ENCODE assay signal across 33 cellular contexts in the genomic region with DNA sequence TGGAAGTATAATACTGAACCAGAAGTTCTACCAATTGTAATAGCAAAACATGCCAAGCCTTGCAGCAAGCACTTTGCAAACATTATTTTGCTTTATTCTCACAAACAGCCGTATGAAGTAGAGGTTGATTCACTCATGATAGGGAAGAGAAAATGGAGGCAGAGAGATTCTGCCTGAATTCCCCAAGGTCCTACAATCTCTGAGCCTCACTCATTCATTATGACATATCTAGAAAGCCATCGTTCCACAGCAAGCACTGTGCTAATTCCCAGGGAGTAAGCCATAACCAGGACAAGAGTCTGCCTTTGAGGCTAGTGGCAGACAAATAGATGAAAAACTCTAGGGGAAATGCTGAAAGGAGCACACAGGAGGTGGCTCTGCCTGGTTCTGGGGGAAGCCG.
"Had no signal": no experiment of that assay in that cellular context is flagged by ENCODE, and none has a peak within 500 bp of the region (broad histone marks: within the 10 kb centered on the region; RNA-seq: fewer than 3 reads in every experiment).

No MANE protein-coding gene starts in this region.

- H3K36me3 Mint-ChIP-seq: activated CD8-positive, alpha-beta memory T cell treated with anti-CD3 and anti-CD28 coated beads, Interleukin-2, amount 10 ng/mL, durations not matched to agents 7 days and 5 days; activated naive CD8-positive, alpha-beta T cell; activated naive CD8-positive, alpha-beta T cell treated with anti-CD3 and anti-CD28 coated beads, Interleukin-2, amount 10 ng/mL, durations not matched to agents 7 days and 5 days had no signal

- H3K27ac Mint-ChIP-seq: activated B cell treated with CpG ODN at 0.5 μM for 24 hours; activated CD4-positive, alpha-beta memory T cell treated with anti-CD3 and anti-CD28 coated beads, Interleukin-2, amount 10 ng/mL, durations not matched to agents 7 days and 5 days; activated CD4-positive, alpha-beta T cell treated with anti-CD3 and anti-CD28 coated beads for 36 hours; activated CD4-positive, alpha-beta T cell treated with anti-CD3 and anti-CD28 coated beads, Interleukin-2, amount 10 ng/mL, durations not matched to agents 7 days and 5 days; activated CD8-positive, alpha-beta memory T cell treated with anti-CD3 and anti-CD28 coated beads, Interleukin-2, amount 10 ng/mL, durations not matched to agents 7 days and 5 days; activated CD8-positive, alpha-beta T cell treated with anti-CD3 and anti-CD28 coated beads, Interleukin-2, amount 10 ng/mL, durations not matched to agents 7 days and 5 days; activated naive CD4-positive, alpha-beta T cell treated with anti-CD3 and anti-CD28 coated beads, Interleukin-2, amount 10 ng/mL, durations not matched to agents 7 days and 5 days; activated naive CD4-positive, alpha-beta T cell treated with anti-CD3 and anti-CD28 coated beads, Interleukin-2, amount 50 U/mL, for 24 hours; activated naive CD8-positive, alpha-beta T cell; activated naive CD8-positive, alpha-beta T cell treated with anti-CD3 and anti-CD28 coated beads, Interleukin-2, amount 10 ng/mL, durations not matched to agents 7 days and 5 days; activated naive CD8-positive, alpha-beta T cell treated with anti-CD3 and anti-CD28 coated beads, Interleukin-2, amount 50 U/mL, for 24 hours; activated T-cell treated with anti-CD3 and anti-CD28 coated beads, Interleukin-2, amount 50 U/mL, for 24 hours; activated T-helper 2 cell treated with anti-CD3 and anti-CD28 coated beads, Interferon-gamma antibody, Interleukin-2, Interleukin-4, amounts not matched to agents 10 μg/mL and 5 μg/mL and 100 μg/mL, durations not matched to agents 14 hours and 24 hours and 36 hours; T-cell; T-helper 17 cell had no signal

- FAIRE-seq: bronchial epithelial cell, TTC549 had no signal

- H3K4me1 Mint-ChIP-seq: activated B cell treated with CpG ODN at 0.5 μM for 24 hours; activated CD4-positive, alpha-beta memory T cell treated with anti-CD3 and anti-CD28 coated beads, Interleukin-2, amount 10 ng/mL, durations not matched to agents 7 days and 5 days; activated CD4-positive, alpha-beta T cell treated with anti-CD3 and anti-CD28 coated beads, Interleukin-2, amount 10 ng/mL, durations not matched to agents 7 days and 5 days; activated CD8-positive, alpha-beta memory T cell treated with anti-CD3 and anti-CD28 coated beads, Interleukin-2, amount 10 ng/mL, durations not matched to agents 7 days and 5 days; activated naive CD4-positive, alpha-beta T cell treated with anti-CD3 and anti-CD28 coated beads, Interleukin-2, amount 10 ng/mL, durations not matched to agents 7 days and 5 days; activated naive CD8-positive, alpha-beta T cell treated with anti-CD3 and anti-CD28 coated beads, Interleukin-2, amount 10 ng/mL, durations not matched to agents 7 days and 5 days; activated naive CD8-positive, alpha-beta T cell treated with anti-CD3 and anti-CD28 coated beads, Interleukin-2, amount 50 U/mL, for 24 hours; central memory CD8-positive, alpha-beta T cell; T-cell had no signal

- H3K27me3 Mint-ChIP-seq: activated CD4-positive, alpha-beta memory T cell treated with anti-CD3 and anti-CD28 coated beads, Interleukin-2, amount 10 ng/mL, durations not matched to agents 7 days and 5 days; activated CD4-positive, alpha-beta T cell treated with anti-CD3 and anti-CD28 coated beads for 36 hours; activated CD4-positive, alpha-beta T cell treated with anti-CD3 and anti-CD28 coated beads, Interleukin-2, amount 10 ng/mL, durations not matched to agents 7 days and 5 days; activated naive CD4-positive, alpha-beta T cell treated with anti-CD3 and anti-CD28 coated beads, Interleukin-2, amount 10 ng/mL, durations not matched to agents 7 days and 5 days; activated naive CD4-positive, alpha-beta T cell treated with anti-CD3 and anti-CD28 coated beads, Interleukin-2, amount 50 U/mL, for 24 hours; activated naive CD8-positive, alpha-beta T cell; activated T-cell treated with anti-CD3 and anti-CD28 coated beads, Interleukin-2, amount 50 U/mL, for 24 hours; T-cell had no signal

- DNase-seq: activated B cell treated with CpG ODN at 0.5 μM for 24 hours; activated CD4-positive, alpha-beta memory T cell treated with anti-CD3 and anti-CD28 coated beads, Interleukin-2, amount 10 ng/mL, durations not matched to agents 7 days and 5 days; activated CD4-positive, alpha-beta T cell treated with anti-CD3 and anti-CD28 coated beads for 1 hour; activated CD4-positive, alpha-beta T cell treated with anti-CD3 and anti-CD28 coated beads for 36 hours; activated CD4-positive, alpha-beta T cell treated with anti-CD3 and anti-CD28 coated beads for 48 hours; activated CD4-positive, alpha-beta T cell treated with anti-CD3 and anti-CD28 coated beads, Interleukin-2, amount 10 ng/mL, durations not matched to agents 7 days and 5 days; activated CD4-positive, alpha-beta T cell treated with anti-CD3 and anti-CD28 coated beads, Interleukin-2, amount 50 U/mL, for 48 hours; activated CD8-positive, alpha-beta memory T cell treated with anti-CD3 and anti-CD28 coated beads for 24 hours; activated CD8-positive, alpha-beta memory T cell treated with anti-CD3 and anti-CD28 coated beads, Interleukin-2, amount 10 ng/mL, durations not matched to agents 7 days and 5 days; activated CD8-positive, alpha-beta memory T cell treated with anti-CD3 and anti-CD28 coated beads, Interleukin-2, amount 50 U/mL, for 48 hours; activated CD8-positive, alpha-beta T cell treated with anti-CD3 and anti-CD28 coated beads, Interleukin-2, amount 10 ng/mL, durations not matched to agents 7 days and 5 days; activated effector memory CD4-positive, alpha-beta T cell treated with Interleukin-2 at 50 U/mL for 16 hours; activated gamma-delta T cell; activated naive CD4-positive, alpha-beta T cell treated with anti-CD3 and anti-CD28 coated beads, Interleukin-2, amount 10 ng/mL, durations not matched to agents 7 days and 5 days; activated naive CD4-positive, alpha-beta T cell treated with Interleukin-2 at 50 U/mL for 16 hours; activated naive CD8-positive, alpha-beta T cell treated with anti-CD3 and anti-CD28 coated beads, Interleukin-2, amount 10 ng/mL, durations not matched to agents 7 days and 5 days; activated naive CD8-positive, alpha-beta T cell treated with anti-CD3 and anti-CD28 coated beads, Interleukin-2, amount 50 U/mL, for 24 hours; activated T-cell treated with anti-CD3 and anti-CD28 coated beads, Interleukin-2, amount 50 U/mL, for 24 hours; activated T-cell treated with anti-CD3 and anti-CD28 coated beads, Interleukin-2, amount 50 U/mL, for 48 hours; amygdala; anterior cingulate cortex; caudate nucleus; cerebellar nuclear complex; T-cell; T-helper 17 cell; T1000 had no signal

- H3K9me3 Mint-ChIP-seq: activated B cell treated with CpG ODN at 0.5 μM for 24 hours; activated CD4-positive, alpha-beta memory T cell treated with anti-CD3 and anti-CD28 coated beads, Interleukin-2, amount 10 ng/mL, durations not matched to agents 7 days and 5 days; activated naive CD4-positive, alpha-beta T cell treated with anti-CD3 and anti-CD28 coated beads, Interleukin-2, amount 10 ng/mL, durations not matched to agents 7 days and 5 days; activated naive CD4-positive, alpha-beta T cell treated with anti-CD3 and anti-CD28 coated beads, Interleukin-2, amount 50 U/mL, for 24 hours; activated naive CD8-positive, alpha-beta T cell treated with anti-CD3 and anti-CD28 coated beads, Interleukin-2, amount 10 ng/mL, durations not matched to agents 7 days and 5 days; activated naive CD8-positive, alpha-beta T cell treated with anti-CD3 and anti-CD28 coated beads, Interleukin-2, amount 50 U/mL, for 24 hours; activated T-cell treated with anti-CD3 and anti-CD28 coated beads, Interleukin-2, amount 50 U/mL, for 24 hours; activated T-helper 2 cell treated with anti-CD3 and anti-CD28 coated beads, Interferon-gamma antibody, Interleukin-2, Interleukin-4, amounts not matched to agents 10 μg/mL and 5 μg/mL and 100 μg/mL, durations not matched to agents 14 hours and 24 hours and 36 hours; central memory CD8-positive, alpha-beta T cell; T-cell had no signal

- H3K4me3 Mint-ChIP-seq: activated B cell treated with CpG ODN at 0.5 μM for 24 hours; activated CD4-positive, alpha-beta memory T cell treated with anti-CD3 and anti-CD28 coated beads, Interleukin-2, amount 10 ng/mL, durations not matched to agents 7 days and 5 days; activated CD4-positive, alpha-beta T cell treated with anti-CD3 and anti-CD28 coated beads for 36 hours; activated CD4-positive, alpha-beta T cell treated with anti-CD3 and anti-CD28 coated beads, Interleukin-2, amount 10 ng/mL, durations not matched to agents 7 days and 5 days; activated CD8-positive, alpha-beta memory T cell treated with anti-CD3 and anti-CD28 coated beads, Interleukin-2, amount 10 ng/mL, durations not matched to agents 7 days and 5 days; activated CD8-positive, alpha-beta T cell treated with anti-CD3 and anti-CD28 coated beads, Interleukin-2, amount 10 ng/mL, durations not matched to agents 7 days and 5 days; activated naive CD4-positive, alpha-beta T cell treated with anti-CD3 and anti-CD28 coated beads, Interleukin-2, amount 10 ng/mL, durations not matched to agents 7 days and 5 days; activated naive CD4-positive, alpha-beta T cell treated with anti-CD3 and anti-CD28 coated beads, Interleukin-2, amount 50 U/mL, for 24 hours; activated naive CD8-positive, alpha-beta T cell; activated naive CD8-positive, alpha-beta T cell treated with anti-CD3 and anti-CD28 coated beads, Interleukin-2, amount 10 ng/mL, durations not matched to agents 7 days and 5 days; activated naive CD8-positive, alpha-beta T cell treated with anti-CD3 and anti-CD28 coated beads, Interleukin-2, amount 50 U/mL, for 24 hours; activated T-cell treated with anti-CD3 and anti-CD28 coated beads, Interleukin-2, amount 50 U/mL, for 24 hours; brain; central memory CD8-positive, alpha-beta T cell; T-cell; T-helper 17 cell had no signal

- ATAC-seq: activated CD4-positive, alpha-beta T cell treated with anti-CD3 and anti-CD28 coated beads for 36 hours; activated CD8-positive, alpha-beta memory T cell treated with anti-CD3 and anti-CD28 coated beads, Interleukin-2, amount 10 ng/mL, durations not matched to agents 7 days and 5 days; activated CD8-positive, alpha-beta T cell treated with anti-CD3 and anti-CD28 coated beads, Interleukin-2, amount 10 ng/mL, durations not matched to agents 7 days and 5 days; activated naive CD8-positive, alpha-beta T cell treated with anti-CD3 and anti-CD28 coated beads, Interleukin-2, amount 50 U/mL, for 24 hours; T-cell; T-helper 17 cell had no signal
